ENCODE assay signal across 13 cellular contexts in the genomic region with DNA sequence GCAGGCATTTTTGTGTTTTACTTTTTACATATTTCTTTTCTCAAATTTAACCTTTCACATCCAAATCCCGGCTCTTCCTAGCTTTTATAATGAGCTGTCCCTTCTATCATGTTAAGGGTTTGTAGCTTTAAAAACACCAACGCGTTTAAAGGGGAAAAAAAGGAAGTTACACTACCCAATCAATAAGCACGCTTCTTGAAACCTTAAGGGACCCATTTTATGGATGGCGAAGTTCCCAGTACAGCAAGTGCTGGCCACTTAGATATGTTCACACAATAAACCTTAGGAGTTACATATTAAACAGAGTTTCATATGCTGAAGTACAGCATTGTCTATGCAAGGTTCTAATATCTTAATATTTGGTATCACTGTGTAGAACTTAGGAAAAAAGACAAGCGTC. TPM values are rescaled to one million over a fixed set of nuclear protein-coding genes. Genes with fewer than 3 reads are reported as not detected.
DNase-seq lines count a peak whose midpoint lies in the region; ATAC-seq, FAIRE-seq and TF ChIP-seq lines count a peak whose summit lies in the region.
"Had no signal": no experiment of that assay in that cellular context is flagged by ENCODE, and none has a peak within 500 bp of the region (broad histone marks: within the 10 kb centered on the region; RNA-seq: fewer than 3 reads in every experiment).

No MANE protein-coding gene starts in this region.

- TF ChIP-seq EP300 in A549 (IDR thresholded peaks at IDR 0.05) = no peak

- H3K79me2 ChIP-seq in OCI-LY7 (ENCODE audit: insufficient read depth, low read depth, low read length) (no peaks in the 10 kb centered on the region), osteoblast (ENCODE audit: insufficient read depth, low read length) (peaks cover 44% of the 10 kb centered on the region)

- H3K4me2 ChIP-seq in A549 = peak overlapping the region; percentile 97
- peak overlapping the region; percentile 68 for H3K4me2 ChIP-seq in OCI-LY7 (ENCODE audit: low read length)
- peak overlapping the region; percentile 91 for H3K4me2 ChIP-seq in osteoblast (ENCODE audit: insufficient read depth, low read length)

- H3K9me2 ChIP-seq in OCI-LY7 (ENCODE audit: insufficient read depth, low read length) = no peaks in the 10 kb centered on the region

- no peaks in the 10 kb centered on the region for H3K9me3 ChIP-seq in A549
- no peaks in the 10 kb centered on the region for H3K9me3 ChIP-seq in OCI-LY7 (ENCODE audit: low read length)
- H3K9me3 ChIP-seq in osteoblast (ENCODE audit: low read depth, low read length) = no peaks in the 10 kb centered on the region

- TF ChIP-seq CTCF in A549 (IDR thresholded peaks at IDR 0.05) = no peak
- no peak for TF ChIP-seq CTCF in OCI-LY7 (conservative IDR thresholded peaks at IDR 0.05; ENCODE audit: low read length)
- no peak for TF ChIP-seq CTCF in osteoblast (IDR thresholded peaks at IDR 0.05; ENCODE audit: extremely low read depth, low read depth, low read length)

- TF ChIP-seq RAD21 in A549 (conservative IDR thresholded peaks at IDR 0.05 in 1 of 2, IDR thresholded peaks at IDR 0.05 in 1 of 2) = no peak

- CTCF ChIA-PET in A549 (lab: Yijun Ruan, JAX) = no interaction called here
- CTCF ChIA-PET in OCI-LY7 (lab: Charles Lee; ENCODE audit: unreplicated experiment) = no interaction called here

- WGBS in A549 (ENCODE audit: missing lambda C conversion rate) = 7% methylated on average over 6 of the region's 6 CpGs

- FAIRE-seq in A549 (lab: Jason Lieb, UNC) = peak; percentile 49
- FAIRE-seq: frontal cortex had no signal

- TF ChIP-seq POLR2A in A549 (IDR thresholded peaks at IDR 0.05; ENCODE audit: low read length) = no peak

- POLR2A ChIA-PET in A549 (lab: Yijun Ruan, JAX) (interaction anchor here (1.2 to 1.6 kb wide), 2 partner anchors 12 to 33 kb away, joined by 4 to 9 read pairs; partner anchors contain the start of gene TFPI2), OCI-LY7 (lab: Charles Lee) (interaction anchor here (0.5 to 0.6 kb wide), 2 partner anchors 26 to 1394 kb away, joined by 3 to 5 read pairs; no protein-coding TSS in a partner anchor)

- intact Hi-C loops in OCI-LY7 (cut with micrococcal nuclease; ENCODE audit: unreplicated experiment) = no loop called here

- H3K4me3 ChIP-seq in A549 = peak overlapping the region; percentile 74
- peak overlapping the region; percentile 68 for H3K4me3 ChIP-seq in OCI-LY7 (ENCODE audit: low read depth, low read length, poor library complexity, severe bottlenecking)
- H3K4me3 ChIP-seq in osteoblast (ENCODE audit: insufficient read depth, low read length) = peak overlapping the region; percentile 83

- H3K27ac ChIP-seq in A549 (peak overlapping the region; percentile 75 to 77), OCI-LY7 (ENCODE audit: low read depth, low read length, poor library complexity, severe bottlenecking) (no peak overlapping the region), osteoblast (ENCODE audit: low read depth, low read length) (peak overlapping the region; percentile 91)

- BruUV-seq in OCI-LY7 (replicated peaks; lab: Mats Ljungman, UMichigan) = no TSS peak

- H2AFZ ChIP-seq in OCI-LY7 (ENCODE audit: low read length) (peak overlapping the region; percentile 39; the same call in 1 of the 2 replicates), osteoblast (ENCODE audit: low read length) (peak overlapping the region; percentile 33)

- DNase-seq in A549 (ENCODE audit: low read depth in 1 of 2, low spot score in 1 of 2) = peak in 1 of 2 experiments; percentile 29
- no peak for DNase-seq in OCI-LY7 (ENCODE audit: low spot score)
- peak; percentile 62 for DNase-seq in fibroblast of peridontal ligament (ENCODE audit: extremely low read depth)
- DNase-seq in osteoblast (ENCODE audit: insufficient read length, low spot score, missing footprints) = no peak
- DNase-seq in NCI-H1092 treated with DMSO at 0.1 percent for 48 hours (lab: John Stamatoyannopoulos, UW) = no peak
- no peak for DNase-seq in stimulated activated naive CD8-positive, alpha-beta T cell treated with anti-CD3 and anti-CD28 coated beads, Interleukin-15, Interleukin-2, amounts not matched to agents 100 U/mL and 50 U/mL, for 24 hours
- DNase-seq: activated CD4-positive, alpha-beta T cell treated with anti-CD3 and anti-CD28 coated beads for 36 hours; activated naive CD8-positive, alpha-beta T cell treated with anti-CD3 and anti-CD28 coated beads, Interleukin-2, amount 50 U/mL, for 24 hours; naive B cell; NCI-H1105 had no signal

- H3K4me1 ChIP-seq in A549 (peaks cover 8% of the 10 kb centered on the region; the same call in 1 of the 3 replicates), OCI-LY7 (ENCODE audit: insufficient read depth, low read length, poor library complexity, severe bottlenecking) (peaks cover 10% of the 10 kb centered on the region), osteoblast (ENCODE audit: insufficient read depth, low read length) (peaks cover 21% of the 10 kb centered on the region)

- no peaks in the 10 kb centered on the region for H4K20me1 ChIP-seq in OCI-LY7 (ENCODE audit: insufficient read depth, low read length)
- H4K20me1 ChIP-seq in osteoblast (ENCODE audit: insufficient read depth, low read length) = no peaks in the 10 kb centered on the region

- H3K36me3 ChIP-seq in OCI-LY7 (ENCODE audit: insufficient read depth, low read length) = no peaks in the 10 kb centered on the region
- H3K36me3 ChIP-seq in osteoblast (ENCODE audit: insufficient read depth, low read length) = peaks cover 11% of the 10 kb centered on the region

- ATAC-seq in A549 = no peak
- ATAC-seq in HG02623 (IDR thresholded peaks at IDR 0.05; ENCODE audit: unreplicated experiment) = no peak
- ATAC-seq in stimulated activated naive CD8-positive, alpha-beta T cell treated with anti-CD3 and anti-CD28 coated beads, Interleukin-15, Interleukin-2, amounts not matched to agents 100 U/mL and 50 U/mL, for 24 hours = no peak
- no peak for ATAC-seq in GM21737 (IDR thresholded peaks at IDR 0.05; ENCODE audit: unreplicated experiment)
- ATAC-seq: activated CD4-positive, alpha-beta T cell treated with anti-CD3 and anti-CD28 coated beads for 36 hours; activated naive CD8-positive, alpha-beta T cell treated with anti-CD3 and anti-CD28 coated beads, Interleukin-2, amount 50 U/mL, for 24 hours had no signal

- no peaks in the 10 kb centered on the region for H3K27me3 ChIP-seq in osteoblast (ENCODE audit: insufficient read depth, low read length)

TF ChIP-seq in A549, 52 proteins besides CTCF, POLR2A, EP300 and RAD21:
- TF ChIP-seq EHF (CRISPR knock-in tag; IDR thresholded peaks at IDR 0.05) (no peak), ZFP36 (IDR thresholded peaks at IDR 0.05; ENCODE audit: borderline replicate concordance, partially characterized antibody) (no peak), GATA3 (IDR thresholded peaks at IDR 0.05; ENCODE audit: borderline replicate concordance) (no peak), NPAS2 (CRISPR knock-in tag; IDR thresholded peaks at IDR 0.05; ENCODE audit: borderline replicate concordance) (no peak), CHD4 (IDR thresholded peaks at IDR 0.05; ENCODE audit: borderline replicate concordance) (no peak)

RNA-seq across cellular contexts. Expression of gene GNG11, which starts 1.8 kb away (rescaled TPM):
- 23.4 and 31.1 TPM in 2 replicates for polyA plus RNA-seq in A549 (2011; rRNA removed)
- 11.2 and 11.5 TPM in 2 replicates for polyA plus RNA-seq in A549 (2012; cell fraction: cytosol; rRNA removed)
- 4.6 and 5.5 TPM in 2 replicates for polyA plus RNA-seq in A549 (2012; cell fraction: nucleus; rRNA removed)
- polyA plus RNA-seq in A549 (2017; fragmentation: RNase III; extraction: RNeasy Plus Mini Kit Qiagen cat#74134 plus additional on column Dnase treatment) = 26.3 to 34.8 TPM (median 33.4 TPM) in 3 replicates
- polyA minus RNA-seq in A549 (2011; rRNA and poly(A)+ RNA removed) = 5.6 and 6.9 TPM in 2 replicates
- total RNA-seq in OCI-LY7 (2014; rRNA removed; shearing (Covaris generic)) = 0.82 and 1.4 TPM in 2 replicates
- 1.2 TPM in 2 replicates for total RNA-seq in OCI-LY7 (2022)
- 7.6 and 8.8 TPM in 2 replicates for total RNA-seq in osteoblast
- total RNA-seq: activated CD4-positive, alpha-beta T cell treated with anti-CD3 and anti-CD28 coated beads for 36 hours had no signal

RNA-seq across cellular contexts. Expression of gene GNGT1, which starts 16.9 kb away (rescaled TPM):
- polyA plus RNA-seq in A549 (2011; rRNA removed) = not detected in 2 replicates
- polyA plus RNA-seq in A549 (2012; cell fraction: cytosol; rRNA removed) = not detected in 2 replicates
- polyA plus RNA-seq in A549 (2012; cell fraction: nucleus; rRNA removed) = not detected in 2 replicates
- not detected in 3 replicates for polyA plus RNA-seq in A549 (2017; fragmentation: RNase III; extraction: RNeasy Plus Mini Kit Qiagen cat#74134 plus additional on column Dnase treatment)
- polyA minus RNA-seq in A549 (2011; rRNA and poly(A)+ RNA removed) = not detected in 2 replicates
- total RNA-seq in OCI-LY7 (2014; rRNA removed; shearing (Covaris generic)) = not detected in 2 replicates
- not detected in 2 replicates for total RNA-seq in OCI-LY7 (2022)
- not detected in 2 replicates for total RNA-seq in osteoblast
- total RNA-seq: activated CD4-positive, alpha-beta T cell treated with anti-CD3 and anti-CD28 coated beads for 36 hours; frontal cortex had no signal

RNA-seq across cellular contexts. Expression of gene TFPI2, which starts 32.7 kb away (rescaled TPM):
- polyA plus RNA-seq in A549 (2011; rRNA removed) (128 and 172 TPM in 2 replicates), A549 (2017; fragmentation: RNase III; extraction: RNeasy Plus Mini Kit Qiagen cat#74134 plus additional on column Dnase treatment) (156 to 182 TPM (median 163 TPM) in 3 replicates)
- polyA plus RNA-seq in A549 (2012; cell fraction: cytosol; rRNA removed) = 199 and 224 TPM in 2 replicates
- polyA plus RNA-seq in A549 (2012; cell fraction: nucleus; rRNA removed) = 139 and 305 TPM in 2 replicates
- polyA minus RNA-seq in A549 (2011; rRNA and poly(A)+ RNA removed) = 56.3 and 65.3 TPM in 2 replicates
- not detected in 2 replicates for total RNA-seq in OCI-LY7 (2014; rRNA removed; shearing (Covaris generic))
- total RNA-seq in OCI-LY7 (2022) (not detected in 2 replicates), osteoblast (8.7 and 10.6 TPM in 2 replicates)
- total RNA-seq: activated CD4-positive, alpha-beta T cell treated with anti-CD3 and anti-CD28 coated beads for 36 hours had no signal
